ENCODE assay signal across 8 cellular contexts in genomic region chr14:78598046-78598652, GRCh38.
DNase-seq lines count a peak whose midpoint lies in the region; ATAC-seq and TF ChIP-seq lines count a peak whose summit lies in the region.

No MANE protein-coding gene starts in this region.

- H3K4me3 Mint-ChIP-seq in nephron, result no peak overlapping the region

- in situ Hi-C loops in Caki2 (cut with HindIII; ENCODE audit: low pct_unique_long_range_greater_than_20kb, low sequenced_read_pairs), result no loop called here

- no peaks in the 10 kb centered on the region for H3K4me1 ChIP-seq in upper lobe of left lung

- H3K27me3 Mint-ChIP-seq in nephron (ENCODE audit: low read depth), result peaks cover 26% of the 10 kb centered on the region

- no peaks in the 10 kb centered on the region for H3K36me3 Mint-ChIP-seq in nephron (ENCODE audit: low read depth)

- TF ChIP-seq EP300 in upper lobe of left lung (IDR thresholded peaks at IDR 0.05), result no peak

- H3K4me3 ChIP-seq in upper lobe of left lung, result no peak overlapping the region

- no peaks in the 10 kb centered on the region for H3K9me3 Mint-ChIP-seq in nephron

- H3K9me3 ChIP-seq in upper lobe of left lung, result no peaks in the 10 kb centered on the region

- DNase-seq in Caki2 (ENCODE audit: low read depth) (peak; percentile 28), NCI-H748 (lab: John Stamatoyannopoulos, UW; ENCODE audit: unreplicated experiment) (peak; percentile 63), fibroblast of peridontal ligament (ENCODE audit: extremely low read depth) (peak; percentile 51), upper lobe of left lung (peak; percentile 6 to 32)
- peak; percentile 19 for DNase-seq in activated CD8-positive, alpha-beta memory T cell treated with anti-CD3 and anti-CD28 coated beads, Interleukin-2, amount 50 U/mL, for 4 hours

- no peaks in the 10 kb centered on the region for H3K4me1 Mint-ChIP-seq in nephron

- no peak overlapping the region for H3K27ac ChIP-seq in upper lobe of left lung

- no peak overlapping the region for H3K27ac Mint-ChIP-seq in nephron

- WGBS in upper lobe of left lung, 2 donors, result 44 to 50% methylated on average over 10 of the region's 10 CpGs

- no peak for TF ChIP-seq POLR2A in upper lobe of left lung (IDR thresholded peaks at IDR 0.05)

- H3K36me3 ChIP-seq in upper lobe of left lung, result no peaks in the 10 kb centered on the region

- no peaks in the 10 kb centered on the region for H3K27me3 ChIP-seq in upper lobe of left lung

- ATAC-seq in GM19351 (IDR thresholded peaks at IDR 0.05; ENCODE audit: unreplicated experiment) (peak; percentile 96), HG03354 (IDR thresholded peaks at IDR 0.05; ENCODE audit: poor library complexity, severe bottlenecking, unreplicated experiment) (peak; percentile 97), upper lobe of left lung (ENCODE audit: low FRiP score in 2 of 2) (peak in 1 of 2 donors; percentile 69)

- TF ChIP-seq CTCF in nephron (IDR thresholded peaks at IDR 0.05; ENCODE audit: unreplicated experiment in 3 of 3) (peak; percentile 85 to 92 (median 91)), upper lobe of left lung (IDR thresholded peaks at IDR 0.05) (peak; percentile 70 to 87 (median 81))
